In the genomic region with DNA sequence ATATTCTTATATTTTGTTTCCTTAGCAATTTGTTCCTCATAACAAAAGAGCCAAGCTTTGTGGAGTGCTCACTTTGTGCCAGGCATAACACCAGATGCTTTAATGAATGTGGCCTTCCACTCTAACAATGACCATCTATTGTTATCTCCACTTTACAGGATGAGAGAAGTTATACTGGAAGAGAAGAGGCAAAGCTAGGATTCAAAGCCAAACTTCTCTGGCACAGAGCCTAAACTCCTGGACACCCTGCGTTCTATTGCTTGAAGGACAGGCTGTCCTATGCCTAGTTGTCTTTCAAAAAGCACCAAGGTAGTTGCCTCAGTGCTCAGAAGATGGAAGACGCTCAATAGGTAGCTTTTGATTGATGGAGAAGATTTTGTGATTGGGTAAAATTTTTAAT, we compare ENCODE assay signal across 28 cellular contexts.
"Had no signal": no experiment of that assay in that cellular context is flagged by ENCODE, and none has a peak within 500 bp of the region (broad histone marks: within the 10 kb centered on the region; RNA-seq: fewer than 3 reads in every experiment).

No MANE protein-coding gene starts in this region.

- H3K27me3 ChIP-seq: body of pancreas, colonic mucosa, esophagus squamous epithelium had no signal

- DNase-seq: activated B cell treated with CpG ODN at 0.5 μM for 24 hours; activated CD4-positive, alpha-beta T cell treated with anti-CD3 and anti-CD28 coated beads for 48 hours; activated CD4-positive, alpha-beta T cell treated with anti-CD3 and anti-CD28 coated beads, Interleukin-2, amount 50 U/mL, for 1 hour; activated CD4-positive, alpha-beta T cell treated with anti-CD3 and anti-CD28 coated beads, Interleukin-2, amount 50 U/mL, for 48 hours; activated CD8-positive, alpha-beta memory T cell treated with anti-CD3 and anti-CD28 coated beads for 24 hours; activated CD8-positive, alpha-beta T cell treated with anti-CD3 and anti-CD28 coated beads for 36 hours; activated effector memory CD4-positive, alpha-beta T cell treated with Interleukin-2 at 50 U/mL for 16 hours; activated gamma-delta T cell treated with Interleukin-2 at 50 U/mL for 16 hours; activated naive CD4-positive, alpha-beta T cell treated with Interleukin-2 at 50 U/mL for 16 hours; activated naive CD8-positive, alpha-beta T cell treated with anti-CD3 and anti-CD28 coated beads for 36 hours; activated naive CD8-positive, alpha-beta T cell treated with anti-CD3 and anti-CD28 coated beads, Interleukin-2, amount 50 U/mL, for 24 hours; activated T-cell treated with anti-CD3 and anti-CD28 coated beads, Interleukin-2, amount 50 U/mL, for 4 hours; adrenal gland; aorta; body of pancreas; central memory CD4-positive, alpha-beta T cell; cerebellar nuclear complex; colonic mucosa; effector CD8-positive, alpha-beta T cell; esophagus squamous epithelium; head of caudate nucleus; T-helper 1 cell; T-helper 17 cell; T1000; WERI-Rb-1 had no signal

- H3K27ac ChIP-seq: adrenal gland, body of pancreas, colonic mucosa, epithelial cell of prostate, esophagus squamous epithelium, WERI-Rb-1 had no signal

- H3K4me1 ChIP-seq: adrenal gland, body of pancreas, colonic mucosa had no signal

- ATAC-seq: activated CD4-positive, CD25-positive, alpha-beta regulatory T cell treated with anti-CD3 and anti-CD28 coated beads, Interleukin-2, amount 50 U/mL, for 24 hours; activated CD8-positive, alpha-beta T cell treated with anti-CD3 and anti-CD28 coated beads for 36 hours; activated naive CD8-positive, alpha-beta T cell treated with anti-CD3 and anti-CD28 coated beads, Interleukin-2, amount 50 U/mL, for 24 hours; activated T-cell treated with anti-CD3 and anti-CD28 coated beads, Interleukin-2, amount 50 U/mL, for 4 hours; activated T-helper 17 cell treated with anti-CD3 and anti-CD28 coated beads, Interleukin-2, amount 50 U/mL, for 72 hours; body of pancreas; T-helper 17 cell had no signal

- H3K4me3 ChIP-seq: adrenal gland, body of pancreas, colonic mucosa, esophagus squamous epithelium had no signal

- H3K9me3 ChIP-seq: adrenal gland, body of pancreas, colonic mucosa, esophagus squamous epithelium had no signal
